ENCODE assay signal across 8 cellular contexts in the genomic region with DNA sequence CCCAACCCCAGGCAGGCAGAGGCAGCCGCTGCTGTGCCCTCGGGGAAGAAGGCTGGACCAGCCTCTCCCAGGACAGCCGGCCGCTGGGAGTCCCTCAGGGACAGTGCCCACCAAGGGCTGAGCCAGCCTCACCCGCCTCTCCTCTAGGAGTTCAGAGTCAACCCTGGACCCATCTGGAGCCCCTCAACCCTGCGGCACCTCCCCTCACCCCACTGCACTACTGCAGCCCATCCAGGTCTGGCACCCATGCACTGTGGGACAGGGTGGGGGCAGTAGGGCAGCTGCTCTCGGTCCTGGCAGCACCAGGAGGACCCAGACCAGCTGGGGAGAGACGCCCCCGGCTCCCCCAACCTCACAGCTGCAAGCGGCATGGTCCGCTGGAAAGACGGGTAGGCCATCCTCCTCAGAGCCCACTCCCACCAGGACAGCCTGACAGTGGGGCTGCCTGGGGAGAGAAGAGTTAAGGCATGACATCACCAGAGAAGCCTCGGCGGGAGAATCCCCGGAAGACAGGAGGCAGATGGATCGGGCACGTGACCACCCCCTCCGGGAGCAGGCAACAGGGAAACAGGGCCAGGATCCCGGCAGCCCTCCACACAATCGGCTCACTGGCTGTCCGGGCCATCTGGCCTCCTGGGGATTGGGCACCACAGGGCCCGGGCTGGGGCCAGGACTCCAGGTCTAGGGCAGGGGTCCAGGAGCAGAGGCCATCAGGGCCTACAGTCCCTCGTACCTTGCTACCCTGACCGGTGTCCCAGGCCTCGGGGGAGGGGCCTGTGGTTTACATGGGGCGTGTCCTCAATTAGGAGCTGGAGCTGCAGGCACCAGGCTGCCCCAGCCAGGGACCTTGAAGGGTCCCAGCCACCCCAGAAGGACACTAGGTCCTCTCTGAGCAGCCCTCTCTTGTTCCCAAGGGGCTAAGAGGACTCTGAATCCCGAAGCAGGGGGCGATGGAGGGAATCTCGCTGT. TPM values are rescaled to one million over a fixed set of nuclear protein-coding genes. Genes with fewer than 3 reads are reported as not detected.
DNase-seq lines count a peak whose midpoint lies in the region; ATAC-seq, FAIRE-seq and TF ChIP-seq lines count a peak whose summit lies in the region.

No MANE protein-coding gene starts in this region.

- peak overlapping the region; percentile 88 for H3K9ac ChIP-seq in HepG2 (ENCODE audit: insufficient read depth, low read depth, low read length)

- H3K27ac ChIP-seq in OCI-LY7 (ENCODE audit: low read depth, low read length, poor library complexity, severe bottlenecking) (peak overlapping the region; percentile 21), coronary artery (peak overlapping the region; percentile 35 to 73), HepG2 (ENCODE audit: extremely low read length, insufficient read depth, low read length) (peak overlapping the region; percentile 79), stomach (peak overlapping the region; percentile 64 to 99 (median 82))

- H4K20me1 ChIP-seq in OCI-LY7 (ENCODE audit: insufficient read depth, low read length) (no peaks in the 10 kb centered on the region), HepG2 (ENCODE audit: insufficient read depth, low read length) (no peaks in the 10 kb centered on the region; the same call in 1 of the 2 replicates)

- TF ChIP-seq EP300 in HepG2 (IDR thresholded peaks at IDR 0.05; ENCODE audit: low read depth in 2 of 2, low read length in 2 of 2) (no peak), HepG2 (CRISPR knock-in tag; IDR thresholded peaks at IDR 0.05; ENCODE audit: borderline replicate concordance) (no peak), stomach (IDR thresholded peaks at IDR 0.05) (no peak)

- no TSS peak for BruUV-seq in OCI-LY7 (replicated peaks; lab: Mats Ljungman, UMichigan)
- no TSS peak for BruUV-seq in HepG2 (replicated peaks; lab: Mats Ljungman, UMichigan)

- H3K36me3 ChIP-seq in OCI-LY7 (ENCODE audit: insufficient read depth, low read length), result peaks cover 3% of the 10 kb centered on the region; the same call in 1 of the 2 replicates
- no peaks in the 10 kb centered on the region for H3K36me3 ChIP-seq in HepG2 (replicated peaks in 1 of 2; ENCODE audit: control insufficient read depth in 1 of 2, insufficient read depth in 2 of 2, low read length in 2 of 2)
- H3K36me3 ChIP-seq in stomach, result peaks cover 0 to 13% (median 8%) of the 10 kb centered on the region in 4 donors

- POLR2A ChIA-PET in OCI-LY7 (lab: Charles Lee) (interaction anchor here (0.6 kb wide), 1 partner anchor 29 kb away, joined by 3 read pairs; no protein-coding TSS in a partner anchor), HepG2 (lab: Yijun Ruan, JAX) (interaction anchor here (0.5 to 2.0 kb wide), 10 partner anchors 10 to 180 kb away, joined by 3 to 11 read pairs (median 4); a partner anchor contains a TSS)

- TF ChIP-seq RAD21 in HepG2 (CRISPR knock-in tag; IDR thresholded peaks at IDR 0.05), result no peak

- H3K27ac Mint-ChIP-seq in activated naive CD4-positive, alpha-beta T cell treated with anti-CD3 and anti-CD28 coated beads, Interleukin-2, amount 10 ng/mL, durations not matched to agents 7 days and 5 days, result peak overlapping the region; percentile 93
- H3K27ac Mint-ChIP-seq in activated naive CD4-positive, alpha-beta T cell treated with anti-CD3 and anti-CD28 coated beads for 36 hours, result no peak overlapping the region

- H3K4me3 ChIP-seq in OCI-LY7 (ENCODE audit: low read depth, low read length, poor library complexity, severe bottlenecking) (peak overlapping the region; percentile 89), coronary artery (peak overlapping the region; percentile 81), HepG2 (replicated peaks in 1 of 3; ENCODE audit: insufficient read depth in 1 of 3, low read depth in 2 of 3, low read length in 3 of 3) (peak overlapping the region; percentile 77 to 93 (median 91)), stomach (peak overlapping the region; percentile 88 to 91 (median 90))

- no peak for FAIRE-seq in HepG2 (lab: Jason Lieb, UNC)

- intact Hi-C loops in activated naive CD4-positive, alpha-beta T cell treated with anti-CD3 and anti-CD28 coated beads for 36 hours (cut with micrococcal nuclease), result loop anchor here (1.0 to 5.0 kb wide), 2 partner anchors 68 to 203 kb away; no protein-coding TSS in a partner anchor
- intact Hi-C loops in OCI-LY7 (cut with micrococcal nuclease; ENCODE audit: unreplicated experiment), result loop anchor here (5.0 kb wide), 3 partner anchors 72 to 272 kb away; a partner anchor contains a TSS
- intact Hi-C loops in HepG2 (cut with micrococcal nuclease; ENCODE audit: unreplicated experiment), result no loop called here
- intact Hi-C loops in stomach (cut with DNase I; ENCODE audit: low total_unique reads), result no loop called here

- no peaks in the 10 kb centered on the region; the same call in 1 of the 2 replicates for H3K79me2 ChIP-seq in OCI-LY7 (ENCODE audit: insufficient read depth, low read depth, low read length)
- peaks cover 15% of the 10 kb centered on the region for H3K79me2 ChIP-seq in HepG2 (ENCODE audit: insufficient read depth, low read length)

- no peaks in the 10 kb centered on the region for H3K9me3 Mint-ChIP-seq in activated naive CD4-positive, alpha-beta T cell treated with anti-CD3 and anti-CD28 coated beads, Interleukin-2, amount 10 ng/mL, durations not matched to agents 7 days and 5 days
- H3K9me3 Mint-ChIP-seq in activated naive CD4-positive, alpha-beta T cell treated with anti-CD3 and anti-CD28 coated beads for 36 hours, result no peaks in the 10 kb centered on the region

- H3K4me1 ChIP-seq in OCI-LY7 (ENCODE audit: insufficient read depth, low read length, poor library complexity, severe bottlenecking) (peaks cover 28% of the 10 kb centered on the region), HepG2 (ENCODE audit: insufficient read depth, low read length) (peaks cover 38% of the 10 kb centered on the region), stomach (peaks cover 40 to 59% (median 56%) of the 10 kb centered on the region in 4 donors)

- DNase-seq in activated naive CD4-positive, alpha-beta T cell treated with anti-CD3 and anti-CD28 coated beads, Interleukin-2, amount 10 ng/mL, durations not matched to agents 7 days and 5 days, result no peak
- no peak for DNase-seq in activated naive CD4-positive, alpha-beta T cell treated with anti-CD3 and anti-CD28 coated beads for 36 hours
- no peak for DNase-seq in OCI-LY7 (ENCODE audit: low spot score)
- no peak for DNase-seq in coronary artery (ENCODE audit: low spot score)
- DNase-seq in HepG2 (ENCODE audit: low spot score), result peak; percentile 62
- DNase-seq in stomach, result peak; percentile 51
- no peak for DNase-seq in NK-92 (lab: John Stamatoyannopoulos, UW; ENCODE audit: unreplicated experiment)

- no peaks in the 10 kb centered on the region for H3K9me3 ChIP-seq in OCI-LY7 (ENCODE audit: low read length)
- no peaks in the 10 kb centered on the region for H3K9me3 ChIP-seq in HepG2 (ENCODE audit: low read length)
- H3K9me3 ChIP-seq in stomach, result no peaks in the 10 kb centered on the region

- WGBS in HepG2 (ENCODE audit: low lambda C conversion rate), result 80% methylated on average over 1 of the region's 29 CpGs
- 28 to 54% (median 49%) methylated on average over 14 to 29 of the region's 29 CpGs for WGBS in stomach, 5 donors

- TF ChIP-seq CTCF in OCI-LY7 (conservative IDR thresholded peaks at IDR 0.05; ENCODE audit: low read length) (no peak), coronary artery (IDR thresholded peaks at IDR 0.05) (no peak), HepG2 (CRISPR knock-in tag; IDR thresholded peaks at IDR 0.05) (no peak), stomach (IDR thresholded peaks at IDR 0.05) (no peak)

- H3K27me3 Mint-ChIP-seq in activated naive CD4-positive, alpha-beta T cell treated with anti-CD3 and anti-CD28 coated beads, Interleukin-2, amount 10 ng/mL, durations not matched to agents 7 days and 5 days, result no peaks in the 10 kb centered on the region
- H3K27me3 Mint-ChIP-seq in activated naive CD4-positive, alpha-beta T cell treated with anti-CD3 and anti-CD28 coated beads for 36 hours (ENCODE audit: low read depth), result no peaks in the 10 kb centered on the region

- TF ChIP-seq POLR2A in HepG2 (IDR thresholded peaks at IDR 0.05; ENCODE audit: insufficient read depth in 1 of 2, low read depth in 2 of 2, low read length in 2 of 2) (0 out of 4 replicates have a peak, but pooled peaks of 1 of the 2 experiments have one; percentile 6), stomach (IDR thresholded peaks at IDR 0.05) (no peak)

- in situ Hi-C loops in HepG2 (cut with HindIII; ENCODE audit: extremely low pct_ligation_motif_present, low pct_unique_long_range_greater_than_20kb), result no loop called here

- no peaks in the 10 kb centered on the region for H3K36me3 Mint-ChIP-seq in activated naive CD4-positive, alpha-beta T cell treated with anti-CD3 and anti-CD28 coated beads, Interleukin-2, amount 10 ng/mL, durations not matched to agents 7 days and 5 days
- H3K36me3 Mint-ChIP-seq in activated naive CD4-positive, alpha-beta T cell treated with anti-CD3 and anti-CD28 coated beads for 36 hours (ENCODE audit: low read depth), result no peaks in the 10 kb centered on the region

- H2AFZ ChIP-seq in OCI-LY7 (ENCODE audit: low read length) (no peak overlapping the region), HepG2 (ENCODE audit: low read length) (no peak overlapping the region)

- H3K4me1 Mint-ChIP-seq in activated naive CD4-positive, alpha-beta T cell treated with anti-CD3 and anti-CD28 coated beads, Interleukin-2, amount 10 ng/mL, durations not matched to agents 7 days and 5 days, result peaks cover 21% of the 10 kb centered on the region
- peaks cover 21% of the 10 kb centered on the region for H3K4me1 Mint-ChIP-seq in activated naive CD4-positive, alpha-beta T cell treated with anti-CD3 and anti-CD28 coated beads for 36 hours (ENCODE audit: low read depth)

- H3K4me2 ChIP-seq in OCI-LY7 (ENCODE audit: low read length) (peak overlapping the region; percentile 99), HepG2 (ENCODE audit: low read depth, low read length) (peak overlapping the region; percentile 98)

- CTCF ChIA-PET in activated naive CD4-positive, alpha-beta T cell treated with anti-CD3 and anti-CD28 coated beads, Interleukin-2, amount 10 ng/mL, durations not matched to agents 7 days and 5 days (lab: Charles Lee), result interaction anchor here (0.7 to 1.6 kb wide), 10 partner anchors 9 to 321 kb away, joined by 3 to 12 read pairs (median 4); a partner anchor contains a TSS
- CTCF ChIA-PET in activated naive CD4-positive, alpha-beta T cell treated with anti-CD3 and anti-CD28 coated beads for 36 hours (lab: Charles Lee), result interaction anchor here (0.6 to 1.2 kb wide), 2 partner anchors 241 to 289 kb away, joined by 3 to 4 read pairs; no protein-coding TSS in a partner anchor
- CTCF ChIA-PET in OCI-LY7 (lab: Charles Lee; ENCODE audit: unreplicated experiment) (no interaction called here), HepG2 (lab: Yijun Ruan, JAX; ENCODE audit: low intra/inter-chr PET ratio, low total read pairs) (no interaction called here)

- no peaks in the 10 kb centered on the region for H3K27me3 ChIP-seq in HepG2 (ENCODE audit: control insufficient read depth in 1 of 2, insufficient read depth in 2 of 2, low read length in 2 of 2)
- no peaks in the 10 kb centered on the region for H3K27me3 ChIP-seq in stomach

- ATAC-seq in HepG2, result peak; percentile 3
- ATAC-seq in HG03039 (IDR thresholded peaks at IDR 0.05; ENCODE audit: unreplicated experiment), result no peak

- H3K9me2 ChIP-seq in OCI-LY7 (ENCODE audit: insufficient read depth, low read length), result no peaks in the 10 kb centered on the region

- H3K4me3 Mint-ChIP-seq in activated naive CD4-positive, alpha-beta T cell treated with anti-CD3 and anti-CD28 coated beads, Interleukin-2, amount 10 ng/mL, durations not matched to agents 7 days and 5 days, result peak overlapping the region; percentile 89
- H3K4me3 Mint-ChIP-seq in activated naive CD4-positive, alpha-beta T cell treated with anti-CD3 and anti-CD28 coated beads for 36 hours, result no peak overlapping the region

RNA-seq across cellular contexts. Expression of a gene that starts 3.1 kb away (rescaled TPM):
- total RNA-seq in activated naive CD4-positive, alpha-beta T cell treated with anti-CD3 and anti-CD28 coated beads for 36 hours, result 10 to 100 TPM; 24.1 to 25.3 TPM
- total RNA-seq in OCI-LY7 (2014; rRNA removed; shearing (Covaris generic)), result 26.3 and 26.8 TPM in 2 replicates
- 47.6 and 47.7 TPM in 2 replicates for total RNA-seq in OCI-LY7 (2022)
- 16.4 and 29.4 TPM in 2 replicates for total RNA-seq in HepG2 (2016; rRNA removed; fragmentation: Illumina TruSeq; extraction: Trizol)
- 10.4 and 10.9 TPM in 2 replicates for total RNA-seq in HepG2 (2016; cell fraction: cytosol; rRNA removed; fragmentation: Illumina TruSeq; extraction: Trizol; ENCODE audit: low read depth)
- 13.5 and 33.2 TPM in 2 replicates for total RNA-seq in HepG2 (2016; cell fraction: insoluble cytoplasmic fraction; rRNA removed; fragmentation: Illumina TruSeq; extraction: Trizol)
- 10.5 and 11.3 TPM in 2 replicates for total RNA-seq in HepG2 (2016; cell fraction: membrane; rRNA removed; fragmentation: Illumina TruSeq; extraction: Trizol)
- 35.1 and 37.0 TPM in 2 replicates for total RNA-seq in HepG2 (2016; cell fraction: nucleus; rRNA removed; fragmentation: Illumina TruSeq; extraction: Trizol)
- 50.8 and 56.3 TPM in 2 replicates for polyA plus RNA-seq in HepG2 (2011; rRNA removed)
- polyA plus RNA-seq in HepG2 (2011; cell fraction: cytosol; rRNA removed), result 13.0 and 18.3 TPM in 2 replicates
- 917 and 1,082 TPM in 2 replicates for polyA plus RNA-seq in HepG2 (2011; cell fraction: nucleus; rRNA removed)
- polyA plus RNA-seq in HepG2 (2012), result 32.6 and 50.5 TPM in 2 replicates
- polyA plus RNA-seq in HepG2 (2016; cell fraction: cytosol; fragmentation: Illumina TruSeq; extraction: Trizol; ENCODE audit: low read depth), result 2.3 and 2.4 TPM in 2 replicates
- polyA plus RNA-seq in HepG2 (2016; cell fraction: insoluble cytoplasmic fraction; fragmentation: Illumina TruSeq; extraction: Trizol; ENCODE audit: low read depth), result 11.7 and 14.4 TPM in 2 replicates
- 6.7 and 8.0 TPM in 2 replicates for polyA plus RNA-seq in HepG2 (2016; cell fraction: membrane; fragmentation: Illumina TruSeq; extraction: Trizol; ENCODE audit: low read depth)
- 144 and 162 TPM in 2 replicates for polyA plus RNA-seq in HepG2 (2016; cell fraction: nucleus; fragmentation: Illumina TruSeq; extraction: Trizol; ENCODE audit: insufficient read depth, low read depth)
- 19.2 and 70.6 TPM in 2 replicates for polyA minus RNA-seq in HepG2 (2011; rRNA and poly(A)+ RNA removed; ENCODE audit: low replicate concordance)
- 16.2 and 18.0 TPM in 2 replicates for polyA minus RNA-seq in HepG2 (2011; cell fraction: cytosol; rRNA and poly(A)+ RNA removed)
- polyA minus RNA-seq in HepG2 (2011; cell fraction: nucleus; rRNA and poly(A)+ RNA removed), result 47.0 and 52.1 TPM in 2 replicates
- 100 to 1,000 TPM in 1 of 5 donors, 10 to 100 TPM in 4; 31.9 to 374 (median 77.0) TPM for total RNA-seq in stomach
- polyA plus RNA-seq in stomach, result 10 to 100 TPM; 17.9 to 46.1 (median 43.0) TPM

RNA-seq across cellular contexts. Expression of a gene that starts 3.8 kb away (rescaled TPM):
- total RNA-seq in activated naive CD4-positive, alpha-beta T cell treated with anti-CD3 and anti-CD28 coated beads for 36 hours, result 10 to 100 TPM; 17.0 to 17.6 TPM
- total RNA-seq in OCI-LY7 (2014; rRNA removed; shearing (Covaris generic)), result 41.8 and 57.1 TPM in 2 replicates
- total RNA-seq in OCI-LY7 (2022) (31.3 and 32.2 TPM in 2 replicates), HepG2 (2016; rRNA removed; fragmentation: Illumina TruSeq; extraction: Trizol) (21.7 and 22.2 TPM in 2 replicates), stomach (10 to 100 TPM in 3 of 5 donors, 1 to 10 TPM in 1, not detected in 1; 5.9 to 64.9 (median 51.4) TPM)
- 24.8 and 28.1 TPM in 2 replicates for total RNA-seq in HepG2 (2016; cell fraction: cytosol; rRNA removed; fragmentation: Illumina TruSeq; extraction: Trizol; ENCODE audit: low read depth)
- 20.1 and 22.6 TPM in 2 replicates for total RNA-seq in HepG2 (2016; cell fraction: insoluble cytoplasmic fraction; rRNA removed; fragmentation: Illumina TruSeq; extraction: Trizol)
- 31.7 and 36.4 TPM in 2 replicates for total RNA-seq in HepG2 (2016; cell fraction: membrane; rRNA removed; fragmentation: Illumina TruSeq; extraction: Trizol)
- 11.4 and 12.3 TPM in 2 replicates for total RNA-seq in HepG2 (2016; cell fraction: nucleus; rRNA removed; fragmentation: Illumina TruSeq; extraction: Trizol)
- polyA plus RNA-seq in HepG2 (2011; rRNA removed) (8.3 and 9.8 TPM in 2 replicates), stomach (10 to 100 TPM; 15.2 to 25.5 (median 23.8) TPM)
- polyA plus RNA-seq in HepG2 (2011; cell fraction: cytosol; rRNA removed), result 7.8 and 16.6 TPM in 2 replicates
- polyA plus RNA-seq in HepG2 (2011; cell fraction: nucleus; rRNA removed), result 25.8 and 26.1 TPM in 2 replicates
- polyA plus RNA-seq in HepG2 (2012), result 3.8 and 6.3 TPM in 2 replicates
- 31.1 and 33.4 TPM in 2 replicates for polyA plus RNA-seq in HepG2 (2016; cell fraction: cytosol; fragmentation: Illumina TruSeq; extraction: Trizol; ENCODE audit: low read depth)
- 23.1 and 24.5 TPM in 2 replicates for polyA plus RNA-seq in HepG2 (2016; cell fraction: insoluble cytoplasmic fraction; fragmentation: Illumina TruSeq; extraction: Trizol; ENCODE audit: low read depth)
- polyA plus RNA-seq in HepG2 (2016; cell fraction: membrane; fragmentation: Illumina TruSeq; extraction: Trizol; ENCODE audit: low read depth), result 29.1 and 32.2 TPM in 2 replicates
- 20.2 and 22.1 TPM in 2 replicates for polyA plus RNA-seq in HepG2 (2016; cell fraction: nucleus; fragmentation: Illumina TruSeq; extraction: Trizol; ENCODE audit: insufficient read depth, low read depth)
- polyA minus RNA-seq in HepG2 (2011; rRNA and poly(A)+ RNA removed; ENCODE audit: low replicate concordance), result 13.5 and 21.4 TPM in 2 replicates
- polyA minus RNA-seq in HepG2 (2011; cell fraction: cytosol; rRNA and poly(A)+ RNA removed), result 5.6 and 5.9 TPM in 2 replicates
- 6.5 and 9.0 TPM in 2 replicates for polyA minus RNA-seq in HepG2 (2011; cell fraction: nucleus; rRNA and poly(A)+ RNA removed)

RNA-seq across cellular contexts. Expression of a gene that starts 19.8 kb away (rescaled TPM):
- 100 to 1,000 TPM; 117 to 118 TPM for total RNA-seq in activated naive CD4-positive, alpha-beta T cell treated with anti-CD3 and anti-CD28 coated beads for 36 hours
- 128 and 142 TPM in 2 replicates for total RNA-seq in OCI-LY7 (2014; rRNA removed; shearing (Covaris generic))
- total RNA-seq in OCI-LY7 (2022) (146 and 162 TPM in 2 replicates), HepG2 (2016; rRNA removed; fragmentation: Illumina TruSeq; extraction: Trizol) (46.4 and 52.8 TPM in 2 replicates), stomach (100 to 1,000 TPM in 4 of 5 donors, 10 to 100 TPM in 1; 59.5 to 520 (median 192) TPM)
- 23.1 and 23.4 TPM in 2 replicates for total RNA-seq in HepG2 (2016; cell fraction: cytosol; rRNA removed; fragmentation: Illumina TruSeq; extraction: Trizol; ENCODE audit: low read depth)
- total RNA-seq in HepG2 (2016; cell fraction: insoluble cytoplasmic fraction; rRNA removed; fragmentation: Illumina TruSeq; extraction: Trizol), result 37.6 and 53.6 TPM in 2 replicates
- 22.1 and 22.9 TPM in 2 replicates for total RNA-seq in HepG2 (2016; cell fraction: membrane; rRNA removed; fragmentation: Illumina TruSeq; extraction: Trizol)
- total RNA-seq in HepG2 (2016; cell fraction: nucleus; rRNA removed; fragmentation: Illumina TruSeq; extraction: Trizol), result 43.7 and 54.4 TPM in 2 replicates
- polyA plus RNA-seq in HepG2 (2011; rRNA removed) (94.8 and 104 TPM in 2 replicates), stomach (100 to 1,000 TPM; 113 to 151 (median 134) TPM)
- polyA plus RNA-seq in HepG2 (2011; cell fraction: cytosol; rRNA removed), result 80.0 and 107 TPM in 2 replicates
- 412 and 553 TPM in 2 replicates for polyA plus RNA-seq in HepG2 (2011; cell fraction: nucleus; rRNA removed)
- polyA plus RNA-seq in HepG2 (2012), result 69.0 and 86.1 TPM in 2 replicates
- polyA plus RNA-seq in HepG2 (2016; cell fraction: cytosol; fragmentation: Illumina TruSeq; extraction: Trizol; ENCODE audit: low read depth), result 11.0 and 11.1 TPM in 2 replicates
- 38.3 and 53.4 TPM in 2 replicates for polyA plus RNA-seq in HepG2 (2016; cell fraction: insoluble cytoplasmic fraction; fragmentation: Illumina TruSeq; extraction: Trizol; ENCODE audit: low read depth)
- polyA plus RNA-seq in HepG2 (2016; cell fraction: membrane; fragmentation: Illumina TruSeq; extraction: Trizol; ENCODE audit: low read depth), result 14.8 and 15.0 TPM in 2 replicates
- 173 and 181 TPM in 2 replicates for polyA plus RNA-seq in HepG2 (2016; cell fraction: nucleus; fragmentation: Illumina TruSeq; extraction: Trizol; ENCODE audit: insufficient read depth, low read depth)
- 120 and 176 TPM in 2 replicates for polyA minus RNA-seq in HepG2 (2011; rRNA and poly(A)+ RNA removed; ENCODE audit: low replicate concordance)
- polyA minus RNA-seq in HepG2 (2011; cell fraction: cytosol; rRNA and poly(A)+ RNA removed), result 37.5 and 38.1 TPM in 2 replicates
- 64.4 and 69.0 TPM in 2 replicates for polyA minus RNA-seq in HepG2 (2011; cell fraction: nucleus; rRNA and poly(A)+ RNA removed)

RNA-seq across cellular contexts. Expression of a gene that starts 20.0 kb away (rescaled TPM):
- total RNA-seq in activated naive CD4-positive, alpha-beta T cell treated with anti-CD3 and anti-CD28 coated beads for 36 hours, result 1 to 10 TPM; 5.6 to 5.7 TPM
- total RNA-seq in OCI-LY7 (2014; rRNA removed; shearing (Covaris generic)), result 16.6 and 18.5 TPM in 2 replicates
- total RNA-seq in OCI-LY7 (2022), result 20.3 and 20.6 TPM in 2 replicates
- total RNA-seq in HepG2 (2016; rRNA removed; fragmentation: Illumina TruSeq; extraction: Trizol), result 7.2 and 9.3 TPM in 2 replicates
- total RNA-seq in HepG2 (2016; cell fraction: cytosol; rRNA removed; fragmentation: Illumina TruSeq; extraction: Trizol; ENCODE audit: low read depth), result 6.9 and 8.7 TPM in 2 replicates
- 6.2 and 9.8 TPM in 2 replicates for total RNA-seq in HepG2 (2016; cell fraction: insoluble cytoplasmic fraction; rRNA removed; fragmentation: Illumina TruSeq; extraction: Trizol)
- 15.1 and 19.3 TPM in 2 replicates for total RNA-seq in HepG2 (2016; cell fraction: membrane; rRNA removed; fragmentation: Illumina TruSeq; extraction: Trizol)
- total RNA-seq in HepG2 (2016; cell fraction: nucleus; rRNA removed; fragmentation: Illumina TruSeq; extraction: Trizol), result 7.2 and 8.0 TPM in 2 replicates
- 5.5 and 8.0 TPM in 2 replicates for polyA plus RNA-seq in HepG2 (2011; rRNA removed)
- 7.7 and 13.2 TPM in 2 replicates for polyA plus RNA-seq in HepG2 (2011; cell fraction: cytosol; rRNA removed)
- 11.5 and 12.6 TPM in 2 replicates for polyA plus RNA-seq in HepG2 (2011; cell fraction: nucleus; rRNA removed)
- 7.1 and 9.6 TPM in 2 replicates for polyA plus RNA-seq in HepG2 (2012)
- 12.5 and 15.0 TPM in 2 replicates for polyA plus RNA-seq in HepG2 (2016; cell fraction: cytosol; fragmentation: Illumina TruSeq; extraction: Trizol; ENCODE audit: low read depth)
- 13.9 and 15.2 TPM in 2 replicates for polyA plus RNA-seq in HepG2 (2016; cell fraction: insoluble cytoplasmic fraction; fragmentation: Illumina TruSeq; extraction: Trizol; ENCODE audit: low read depth)
- polyA plus RNA-seq in HepG2 (2016; cell fraction: membrane; fragmentation: Illumina TruSeq; extraction: Trizol; ENCODE audit: low read depth), result 23.5 and 26.0 TPM in 2 replicates
- 16.7 and 16.9 TPM in 2 replicates for polyA plus RNA-seq in HepG2 (2016; cell fraction: nucleus; fragmentation: Illumina TruSeq; extraction: Trizol; ENCODE audit: insufficient read depth, low read depth)
- 9.3 and 18.2 TPM in 2 replicates for polyA minus RNA-seq in HepG2 (2011; rRNA and poly(A)+ RNA removed; ENCODE audit: low replicate concordance)
- 13.4 and 15.4 TPM in 2 replicates for polyA minus RNA-seq in HepG2 (2011; cell fraction: cytosol; rRNA and poly(A)+ RNA removed)
- polyA minus RNA-seq in HepG2 (2011; cell fraction: nucleus; rRNA and poly(A)+ RNA removed), result 9.8 and 11.6 TPM in 2 replicates
- 100 to 1,000 TPM in 1 of 5 donors, 10 to 100 TPM in 2, 1 to 10 TPM in 2; 6.6 to 226 (median 12.3) TPM for total RNA-seq in stomach
- 10 to 100 TPM; 17.3 to 49.1 (median 28.4) TPM for polyA plus RNA-seq in stomach

RNA-seq across cellular contexts. Expression of a gene that starts 24.4 kb away (rescaled TPM):
- total RNA-seq in activated naive CD4-positive, alpha-beta T cell treated with anti-CD3 and anti-CD28 coated beads for 36 hours, result 1 to 10 TPM; 5.6 to 7.6 TPM
- total RNA-seq in OCI-LY7 (2014; rRNA removed; shearing (Covaris generic)), result 3.9 and 6.2 TPM in 2 replicates
- total RNA-seq in OCI-LY7 (2022), result 11.3 and 12.7 TPM in 2 replicates
- 0.93 and 2.6 TPM in 2 replicates for total RNA-seq in HepG2 (2016; rRNA removed; fragmentation: Illumina TruSeq; extraction: Trizol)
- total RNA-seq in HepG2 (2016; cell fraction: cytosol; rRNA removed; fragmentation: Illumina TruSeq; extraction: Trizol; ENCODE audit: low read depth), result 1.3 and 1.5 TPM in 2 replicates
- 0.73 and 3.1 TPM in 2 replicates for total RNA-seq in HepG2 (2016; cell fraction: insoluble cytoplasmic fraction; rRNA removed; fragmentation: Illumina TruSeq; extraction: Trizol)
- 1.5 and 1.9 TPM in 2 replicates for total RNA-seq in HepG2 (2016; cell fraction: membrane; rRNA removed; fragmentation: Illumina TruSeq; extraction: Trizol)
- 3.1 and 3.8 TPM in 2 replicates for total RNA-seq in HepG2 (2016; cell fraction: nucleus; rRNA removed; fragmentation: Illumina TruSeq; extraction: Trizol)
- 2.3 and 4.7 TPM in 2 replicates for polyA plus RNA-seq in HepG2 (2011; rRNA removed)
- 0.92 and 1.7 TPM in 2 replicates for polyA plus RNA-seq in HepG2 (2011; cell fraction: cytosol; rRNA removed)
- 68.0 and 74.7 TPM in 2 replicates for polyA plus RNA-seq in HepG2 (2011; cell fraction: nucleus; rRNA removed)
- polyA plus RNA-seq in HepG2 (2012), result 1.8 and 2.2 TPM in 2 replicates
- polyA plus RNA-seq in HepG2 (2016; cell fraction: cytosol; fragmentation: Illumina TruSeq; extraction: Trizol; ENCODE audit: low read depth), result 1.1 and 1.2 TPM in 2 replicates
- polyA plus RNA-seq in HepG2 (2016; cell fraction: insoluble cytoplasmic fraction; fragmentation: Illumina TruSeq; extraction: Trizol; ENCODE audit: low read depth), result 0.84 and 1.3 TPM in 2 replicates
- 0.98 and 1.3 TPM in 2 replicates for polyA plus RNA-seq in HepG2 (2016; cell fraction: membrane; fragmentation: Illumina TruSeq; extraction: Trizol; ENCODE audit: low read depth)
- 12.7 and 13.3 TPM in 2 replicates for polyA plus RNA-seq in HepG2 (2016; cell fraction: nucleus; fragmentation: Illumina TruSeq; extraction: Trizol; ENCODE audit: insufficient read depth, low read depth)
- 0.30 and 1.8 TPM in 2 replicates for polyA minus RNA-seq in HepG2 (2011; rRNA and poly(A)+ RNA removed; ENCODE audit: low replicate concordance)
- polyA minus RNA-seq in HepG2 (2011; cell fraction: cytosol; rRNA and poly(A)+ RNA removed), result 0.59 and 1.4 TPM in 2 replicates
- polyA minus RNA-seq in HepG2 (2011; cell fraction: nucleus; rRNA and poly(A)+ RNA removed), result 1.9 and 2.9 TPM in 2 replicates
- total RNA-seq in stomach, result 1 to 10 TPM in 4 of 5 donors, under 1 TPM in 1; 0.43 to 7.6 (median 3.5) TPM
- polyA plus RNA-seq in stomach, result 1 to 10 TPM; 4.7 to 6.1 (median 4.8) TPM

Comparison
In these comparisons a context has a peak if more than half of its experiments do, and no peak if none do; other contexts are left out.
1. DNase-seq: peak in HepG2 (single experiment) and stomach (single experiment); none in activated naive CD4-positive, alpha-beta T cell treated with anti-CD3 and anti-CD28 coated beads, Interleukin-2, amount 10 ng/mL, durations not matched to agents 7 days and 5 days (single experiment), activated naive CD4-positive, alpha-beta T cell treated with anti-CD3 and anti-CD28 coated beads for 36 hours (single experiment), OCI-LY7 (single experiment), coronary artery (single experiment) and NK-92 (single experiment).
2. H3K27ac ChIP-seq: peak in every context shown above with its lines; median percentile 82 in stomach; 79 in HepG2; 54 in coronary artery; 21 in OCI-LY7.
3. CTCF ChIA-PET loops: an anchor here in activated naive CD4-positive, alpha-beta T cell treated with anti-CD3 and anti-CD28 coated beads, Interleukin-2, amount 10 ng/mL, durations not matched to agents 7 days and 5 days (0.7 to 1.6 kb wide) and activated naive CD4-positive, alpha-beta T cell treated with anti-CD3 and anti-CD28 coated beads for 36 hours (0.6 to 1.2 kb wide); none called in OCI-LY7 and HepG2.
4. intact Hi-C loops: an anchor here in activated naive CD4-positive, alpha-beta T cell treated with anti-CD3 and anti-CD28 coated beads for 36 hours (1.0 to 5.0 kb wide) and OCI-LY7 (5.0 kb wide); none called in HepG2 and stomach.
5. Peak in every context shown above with its lines, with median percentiles within 50 percentile points of each other: H3K4me3 ChIP-seq.